Comparison of ENCODE assay signal across 12 cellular contexts in the genomic region with DNA sequence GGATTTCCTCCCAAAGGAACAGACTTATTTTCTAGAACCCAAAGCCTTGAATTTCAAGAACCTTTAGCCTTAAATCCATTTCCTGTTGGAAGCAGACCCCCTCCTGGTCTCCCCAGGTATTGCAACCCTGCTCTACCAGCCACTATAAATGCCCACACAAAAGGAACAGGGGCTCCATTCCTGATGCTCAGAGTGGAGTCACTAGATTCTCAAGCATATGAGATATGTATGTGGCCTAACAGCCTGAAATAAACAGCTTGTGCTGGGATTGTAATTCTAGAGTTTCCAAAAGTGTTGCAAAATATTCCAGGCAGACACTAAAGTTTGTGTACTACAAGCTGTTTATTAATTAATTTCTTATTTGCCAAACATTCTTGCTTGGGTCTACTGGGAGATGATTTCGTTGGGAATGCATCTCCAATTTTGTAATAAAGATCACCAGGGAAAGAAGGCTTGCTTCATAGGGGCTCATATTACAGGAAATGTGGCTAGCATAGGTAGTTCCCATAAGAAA. TPM values are rescaled to one million over a fixed set of nuclear protein-coding genes. Genes with fewer than 3 reads are reported as not detected.
DNase-seq lines count a peak whose midpoint lies in the region; TF ChIP-seq lines count a peak whose summit lies in the region.
"Had no signal": no experiment of that assay in that cellular context is flagged by ENCODE, and none has a peak within 500 bp of the region (broad histone marks: within the 10 kb centered on the region; RNA-seq: fewer than 3 reads in every experiment).

No MANE protein-coding gene starts in this region.

- POLR2A ChIA-PET in RWPE1 (lab: Yijun Ruan, JAX; ENCODE audit: low non-redundant PET), result no interaction called here

- CTCF ChIA-PET in RWPE1 (lab: Yijun Ruan, JAX), result interaction anchor here (0.6 to 2.3 kb wide), 4 partner anchors 11 to 293 kb away, joined by 3 to 12 read pairs (median 3); no protein-coding TSS in a partner anchor
- CTCF ChIA-PET in activated naive CD4-positive, alpha-beta T cell treated with anti-CD3 and anti-CD28 coated beads, Interleukin-2, amount 10 ng/mL, durations not matched to agents 7 days and 5 days (lab: Charles Lee), result no interaction called here

- TF ChIP-seq CTCF in RWPE1 (conservative IDR thresholded peaks at IDR 0.05; ENCODE audit: low read depth) (no peak; the same call in 1 of the 2 replicates), fibroblast of villous mesenchyme (IDR thresholded peaks at IDR 0.05; ENCODE audit: insufficient read depth, low read depth, low read length) (peak; percentile 49), sigmoid colon (IDR thresholded peaks at IDR 0.05) (peak in 1 of 4 experiments; percentile 14)

- no peak overlapping the region for H3K4me3 Mint-ChIP-seq in activated naive CD4-positive, alpha-beta T cell treated with anti-CD3 and anti-CD28 coated beads, Interleukin-2, amount 10 ng/mL, durations not matched to agents 7 days and 5 days
- H3K4me3 Mint-ChIP-seq: activated naive CD8-positive, alpha-beta T cell had no signal

- no peaks in the 10 kb centered on the region for H3K9me3 ChIP-seq in sigmoid colon

- no peaks in the 10 kb centered on the region for H3K36me3 ChIP-seq in sigmoid colon

- no peak for TF ChIP-seq POLR2A in sigmoid colon (IDR thresholded peaks at IDR 0.05)

- no peak overlapping the region for H3K27ac Mint-ChIP-seq in activated naive CD4-positive, alpha-beta T cell treated with anti-CD3 and anti-CD28 coated beads, Interleukin-2, amount 10 ng/mL, durations not matched to agents 7 days and 5 days
- H3K27ac Mint-ChIP-seq: activated naive CD8-positive, alpha-beta T cell had no signal

- no peaks in the 10 kb centered on the region for H3K36me3 Mint-ChIP-seq in activated naive CD4-positive, alpha-beta T cell treated with anti-CD3 and anti-CD28 coated beads, Interleukin-2, amount 10 ng/mL, durations not matched to agents 7 days and 5 days
- H3K36me3 Mint-ChIP-seq: activated naive CD8-positive, alpha-beta T cell had no signal

- intact Hi-C loops in sigmoid colon (cut with DNase I), result no loop called here

- no peaks in the 10 kb centered on the region for H3K4me1 Mint-ChIP-seq in activated naive CD4-positive, alpha-beta T cell treated with anti-CD3 and anti-CD28 coated beads, Interleukin-2, amount 10 ng/mL, durations not matched to agents 7 days and 5 days

- DNase-seq in GM03348 (ENCODE audit: low spot score) (peak; percentile 67), RWPE1 (ENCODE audit: low spot score) (no peak), fibroblast of villous mesenchyme (ENCODE audit: low read depth) (peak; percentile 94), sigmoid colon (no peak), MV-4-11 (lab: John Stamatoyannopoulos, UW) (no peak), NAMALWA (ENCODE audit: low spot score) (no peak), HuH-7 (ENCODE audit: low spot score) (no peak)
- DNase-seq in activated naive CD4-positive, alpha-beta T cell treated with anti-CD3 and anti-CD28 coated beads, Interleukin-2, amount 10 ng/mL, durations not matched to agents 7 days and 5 days, result no peak
- DNase-seq: GF-D8, NCI-H526 treated with DMSO at 0.1 percent for 48 hours, small intestine had no signal

- 67 to 73% methylated on average over 1 of the region's 1 CpG for WGBS in sigmoid colon, 2 donors

- H3K9me3 Mint-ChIP-seq in activated naive CD4-positive, alpha-beta T cell treated with anti-CD3 and anti-CD28 coated beads, Interleukin-2, amount 10 ng/mL, durations not matched to agents 7 days and 5 days, result peaks cover 7% of the 10 kb centered on the region

- peaks cover 5% of the 10 kb centered on the region for H3K27me3 Mint-ChIP-seq in activated naive CD4-positive, alpha-beta T cell treated with anti-CD3 and anti-CD28 coated beads, Interleukin-2, amount 10 ng/mL, durations not matched to agents 7 days and 5 days
- H3K27me3 Mint-ChIP-seq: activated naive CD8-positive, alpha-beta T cell had no signal

- H3K27ac ChIP-seq in RWPE1 (peak overlapping the region; percentile 79), sigmoid colon (peak overlapping the region; percentile 70 to 75 (median 71))

- peak in 1 of 4 donors; percentile 17 for TF ChIP-seq EP300 in sigmoid colon (IDR thresholded peaks at IDR 0.05)

- no peaks in the 10 kb centered on the region for H3K27me3 ChIP-seq in sigmoid colon

- H3K4me3 ChIP-seq in fibroblast of villous mesenchyme (ENCODE audit: low read depth, low read length) (no peak overlapping the region), sigmoid colon (no peak overlapping the region)

- peaks cover 0 to 18% (median 16%) of the 10 kb centered on the region in 4 donors for H3K4me1 ChIP-seq in sigmoid colon

RNA-seq across cellular contexts. Expression of gene RIPOR3, which starts 44.8 kb away (rescaled TPM):
- total RNA-seq in fibroblast of villous mesenchyme (28.1 and 29.3 TPM in 2 replicates), sigmoid colon (10 to 100 TPM in 3 of 4 donors, 1 to 10 TPM in 1; 9.4 to 28.0 (median 15.1) TPM)
- polyA plus RNA-seq in sigmoid colon, result 1 to 10 TPM in 2 of 3 donors, under 1 TPM in 1; 0.92 to 7.8 (median 4.8) TPM

Comparison
In these comparisons a context has a peak if more than half of its experiments do, and no peak if none do; other contexts are left out.
1. DNase-seq: peak in GM03348 (single experiment) and fibroblast of villous mesenchyme (single experiment); none in RWPE1 (single experiment), sigmoid colon (single experiment), MV-4-11 (single experiment), NAMALWA (single experiment), activated naive CD4-positive, alpha-beta T cell treated with anti-CD3 and anti-CD28 coated beads, Interleukin-2, amount 10 ng/mL, durations not matched to agents 7 days and 5 days (single experiment) and HuH-7 (single experiment).